Comparison of ENCODE assay signal across 1 cellular context in the genomic region with DNA sequence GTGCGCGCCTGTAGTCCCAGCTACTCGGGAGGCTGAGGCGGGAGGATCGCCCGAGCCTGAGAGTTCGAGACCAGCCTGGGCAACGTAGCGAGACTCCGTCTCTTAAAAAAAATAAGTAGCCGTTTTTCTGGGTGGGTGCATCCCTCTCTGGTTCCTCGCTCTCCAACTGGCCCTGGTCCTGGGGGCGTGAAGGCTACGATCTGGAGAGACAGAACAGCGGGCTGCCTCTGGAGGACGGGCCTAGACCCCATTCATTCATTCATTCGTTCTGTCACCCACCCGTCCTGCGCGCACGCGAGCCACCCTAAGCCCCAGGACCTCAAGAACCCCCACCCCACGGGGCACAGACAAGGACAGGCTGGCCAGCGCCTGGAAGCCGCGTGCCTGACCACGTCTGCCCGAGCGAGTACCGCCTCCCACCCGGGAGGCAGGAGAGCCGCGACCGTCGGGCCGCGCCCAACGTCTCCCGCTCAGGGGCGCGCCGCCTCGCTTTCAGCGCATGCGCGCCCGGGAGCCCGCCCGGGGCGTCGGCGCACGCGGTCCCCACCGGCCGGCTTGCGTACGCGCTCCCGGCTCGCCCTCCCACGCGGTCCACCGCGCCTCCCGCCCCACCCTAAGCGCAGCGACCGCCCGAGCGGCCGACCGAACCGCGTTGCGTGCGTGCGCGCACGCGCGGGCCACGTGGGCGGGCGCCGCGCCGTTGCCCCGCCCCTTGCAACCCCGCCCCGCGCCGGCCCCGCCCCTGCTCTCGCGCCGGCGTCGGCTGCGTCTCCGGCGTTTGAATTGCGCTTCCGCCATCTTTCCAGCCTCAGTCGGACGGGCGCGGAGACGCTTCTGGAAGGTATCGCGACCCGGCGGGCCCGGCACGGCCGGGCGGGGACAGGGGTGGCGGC.
TF ChIP-seq lines count a peak whose summit lies in the region.

Gene RAN (plus strand): TSS at position 781 of the 893 bp plus-strand sequence. CDS start 528 bp downstream, outside the sequence.

TF ChIP-seq in IMR-90, 13 proteins besides CTCF, POLR2A, EP300 and RAD21 (continued from another document):
- TF ChIP-seq, protein P1, sequence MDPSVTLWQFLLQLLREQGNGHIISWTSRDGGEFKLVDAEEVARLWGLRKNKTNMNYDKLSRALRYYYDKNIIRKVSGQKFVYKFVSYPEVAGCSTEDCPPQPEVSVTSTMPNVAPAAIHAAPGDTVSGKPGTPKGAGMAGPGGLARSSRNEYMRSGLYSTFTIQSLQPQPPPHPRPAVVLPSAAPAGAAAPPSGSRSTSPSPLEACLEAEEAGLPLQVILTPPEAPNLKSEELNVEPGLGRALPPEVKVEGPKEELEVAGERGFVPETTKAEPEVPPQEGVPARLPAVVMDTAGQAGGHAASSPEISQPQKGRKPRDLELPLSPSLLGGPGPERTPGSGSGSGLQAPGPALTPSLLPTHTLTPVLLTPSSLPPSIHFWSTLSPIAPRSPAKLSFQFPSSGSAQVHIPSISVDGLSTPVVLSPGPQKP (IDR thresholded peaks at IDR 0.05; ENCODE audit: borderline replicate concordance, low read depth, low read length), result no peak
- no peak for TF ChIP-seq MAFK (IDR thresholded peaks at IDR 0.05; ENCODE audit: low read depth, low read length)
- peak; percentile 89; the same call in 1 of the 2 replicates for TF ChIP-seq MXI1 (IDR thresholded peaks at IDR 0.05; ENCODE audit: borderline replicate concordance, low read depth, low read length)
- TF ChIP-seq USF2 (IDR thresholded peaks at IDR 0.05; ENCODE audit: low read depth, low read length), result peak; percentile 83
- peak; percentile 52 for TF ChIP-seq BHLHE40 (IDR thresholded peaks at IDR 0.05; ENCODE audit: low read depth, low read length)
- 0 out of 2 replicates have a peak, but pooled peaks have one; percentile 69 for TF ChIP-seq CHD1 (IDR thresholded peaks at IDR 0.05; ENCODE audit: low read depth, low read length)
TF ChIP-seq in IMR-90: peak in this region for 5.
